15 cellular contexts compared by ENCODE assay signal in the genomic region with DNA sequence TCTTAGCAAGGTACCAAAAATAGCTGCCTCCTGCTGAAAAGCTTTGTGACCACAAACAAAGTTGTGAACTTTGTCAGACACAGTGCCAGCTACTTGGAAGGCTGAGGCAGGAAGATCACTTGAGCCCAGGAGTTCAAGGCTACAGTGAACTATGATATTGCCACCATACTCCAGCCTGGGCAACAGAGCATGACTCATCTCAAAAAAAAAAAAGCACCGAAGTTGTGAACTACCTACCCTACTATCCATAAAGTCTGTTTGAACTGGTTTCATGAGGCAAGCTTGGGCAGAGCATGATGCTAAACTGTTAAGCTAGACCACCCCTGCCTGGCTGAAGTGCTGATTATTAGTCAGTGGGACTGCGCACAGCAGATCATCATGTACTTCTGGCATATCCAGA.
A peak's percentile ranks its signal among the peaks of the same experiment; 100 is the strongest.
DNase-seq lines count a peak whose midpoint lies in the region; ATAC-seq and TF ChIP-seq lines count a peak whose summit lies in the region.
"Had no signal": no experiment of that assay in that cellular context is flagged by ENCODE, and none has a peak within 500 bp of the region (broad histone marks: within the 10 kb centered on the region; RNA-seq: fewer than 3 reads in every experiment).

No MANE protein-coding gene starts in this region.

- no peak overlapping the region; a peak in 1 of 4 replicates for H3K27ac ChIP-seq in SK-N-SH (ENCODE audit: low read depth in 2 of 2, low read length in 1 of 2)
- H3K27ac ChIP-seq: skin epidermis had no signal

- no peaks in the 10 kb centered on the region for H3K9me2 ChIP-seq in SK-N-SH

- DNase-seq in activated naive CD4-positive, alpha-beta T cell treated with anti-CD3 and anti-CD28 coated beads, Interleukin-2, amount 50 U/mL, for 72 hours (ENCODE audit: low spot score in 2 of 2) = no peak
- no peak for DNase-seq in activated naive CD4-positive, alpha-beta T cell treated with anti-CD3 and anti-CD28 coated beads, Interleukin-2, amount 10 ng/mL, durations not matched to agents 7 days and 5 days
- DNase-seq in SK-N-SH (no peak), immature natural killer cell (no peak), stromal cell of bone marrow (ENCODE audit: low read depth) (peak; percentile 6)
- DNase-seq: aorta, Kasumi-1, NCI-H187 treated with DMSO at 0.1 percent for 48 hours, NCI-H526 treated with DMSO at 0.1 percent for 48 hours, PC-3 had no signal

- no peak for TF ChIP-seq RAD21 in SK-N-SH (IDR thresholded peaks at IDR 0.05; ENCODE audit: low read length)

- peak; percentile 38 to 76 for ATAC-seq in activated naive CD4-positive, alpha-beta T cell treated with anti-CD3 and anti-CD28 coated beads, Interleukin-2, amount 50 U/mL, for 72 hours
- ATAC-seq in GM21447 (IDR thresholded peaks at IDR 0.05; ENCODE audit: unreplicated experiment) (no peak), HG02763 (IDR thresholded peaks at IDR 0.05; ENCODE audit: unreplicated experiment) (no peak), HG03521 (IDR thresholded peaks at IDR 0.05; ENCODE audit: unreplicated experiment) (no peak)
- ATAC-seq: PC-3 had no signal

- TF ChIP-seq EP300 in SK-N-SH (IDR thresholded peaks at IDR 0.05; ENCODE audit: borderline replicate concordance in 1 of 2, low read depth in 1 of 2, low read length in 1 of 2) = no peak

- no peak overlapping the region for H3K4me3 ChIP-seq in SK-N-SH (ENCODE audit: low read depth in 2 of 2, low read length in 1 of 2)
- H3K4me3 ChIP-seq: lung, skin epidermis had no signal

- 88% methylated on average over 2 of the region's 2 CpGs for WGBS in SK-N-SH (ENCODE audit: low lambda C conversion rate)

- POLR2A ChIA-PET in SK-N-SH (lab: Yijun Ruan, JAX) = no interaction called here

- H3K36me3 Mint-ChIP-seq in activated naive CD4-positive, alpha-beta T cell treated with anti-CD3 and anti-CD28 coated beads, Interleukin-2, amount 50 U/mL, for 72 hours = no peaks in the 10 kb centered on the region
- peaks cover 23% of the 10 kb centered on the region for H3K36me3 Mint-ChIP-seq in activated naive CD4-positive, alpha-beta T cell treated with anti-CD3 and anti-CD28 coated beads, Interleukin-2, amount 10 ng/mL, durations not matched to agents 7 days and 5 days
- H3K36me3 Mint-ChIP-seq in immature natural killer cell = peaks cover under 1 to 9% (median 1%) of the 10 kb centered on the region in 3 donors

- H3K9me3 Mint-ChIP-seq in activated naive CD4-positive, alpha-beta T cell treated with anti-CD3 and anti-CD28 coated beads, Interleukin-2, amount 50 U/mL, for 72 hours = no peaks in the 10 kb centered on the region
- H3K9me3 Mint-ChIP-seq in activated naive CD4-positive, alpha-beta T cell treated with anti-CD3 and anti-CD28 coated beads, Interleukin-2, amount 10 ng/mL, durations not matched to agents 7 days and 5 days = no peaks in the 10 kb centered on the region
- H3K9me3 Mint-ChIP-seq in immature natural killer cell = no peaks in the 10 kb centered on the region

- H3K9me3 ChIP-seq in SK-N-SH = no peaks in the 10 kb centered on the region

- H3K36me3 ChIP-seq in SK-N-SH (replicated peaks in 1 of 2; ENCODE audit: control insufficient read depth in 1 of 2, insufficient read depth in 2 of 2, low read length in 1 of 2) = peaks cover 65 to 66% of the 10 kb centered on the region in 2 experiments

- 0 out of 2 replicates have a peak, but pooled peaks cover 2% of the 10 kb centered on the region for H3K79me2 ChIP-seq in SK-N-SH (ENCODE audit: insufficient read depth)

- H3K4me1 Mint-ChIP-seq in activated naive CD4-positive, alpha-beta T cell treated with anti-CD3 and anti-CD28 coated beads, Interleukin-2, amount 10 ng/mL, durations not matched to agents 7 days and 5 days = peaks cover 13% of the 10 kb centered on the region
- H3K4me1 Mint-ChIP-seq in immature natural killer cell = peaks cover 22 to 41% of the 10 kb centered on the region in 2 donors

- no peak overlapping the region for H3K27ac Mint-ChIP-seq in activated naive CD4-positive, alpha-beta T cell treated with anti-CD3 and anti-CD28 coated beads, Interleukin-2, amount 50 U/mL, for 72 hours
- no peak overlapping the region for H3K27ac Mint-ChIP-seq in activated naive CD4-positive, alpha-beta T cell treated with anti-CD3 and anti-CD28 coated beads, Interleukin-2, amount 10 ng/mL, durations not matched to agents 7 days and 5 days
- peak overlapping the region in 4 of 6 donors; percentile 10 to 61 (median 30) for H3K27ac Mint-ChIP-seq in immature natural killer cell

- no peaks in the 10 kb centered on the region for H3K27me3 Mint-ChIP-seq in activated naive CD4-positive, alpha-beta T cell treated with anti-CD3 and anti-CD28 coated beads, Interleukin-2, amount 10 ng/mL, durations not matched to agents 7 days and 5 days
- H3K27me3 Mint-ChIP-seq in immature natural killer cell (ENCODE audit: low read depth in 3 of 3) = no peaks in the 10 kb centered on the region

- H3K27me3 ChIP-seq in SK-N-SH (ENCODE audit: insufficient read depth) = no peaks in the 10 kb centered on the region

- no peak overlapping the region for H3K9ac ChIP-seq in SK-N-SH

- H2AFZ ChIP-seq in SK-N-SH (ENCODE audit: low read depth) = no peak overlapping the region

- H3K4me1 ChIP-seq in SK-N-SH (ENCODE audit: control insufficient read depth in 1 of 2, insufficient read depth in 2 of 2, low read depth in 1 of 2, low read length in 1 of 2) = no peaks in the 10 kb centered on the region

- H3K4me2 ChIP-seq in SK-N-SH = no peak overlapping the region

- H3F3A ChIP-seq in SK-N-SH (replicated peaks; ENCODE audit: insufficient read depth) = no peaks in the 10 kb centered on the region

- H3K4me3 Mint-ChIP-seq in activated naive CD4-positive, alpha-beta T cell treated with anti-CD3 and anti-CD28 coated beads, Interleukin-2, amount 10 ng/mL, durations not matched to agents 7 days and 5 days = no peak overlapping the region
- no peak overlapping the region for H3K4me3 Mint-ChIP-seq in immature natural killer cell

- no peak for TF ChIP-seq CTCF in SK-N-SH (IDR thresholded peaks at IDR 0.05)

- no peaks in the 10 kb centered on the region for H4K20me1 ChIP-seq in SK-N-SH (ENCODE audit: insufficient read depth)

- CTCF ChIA-PET in activated naive CD4-positive, alpha-beta T cell treated with anti-CD3 and anti-CD28 coated beads, Interleukin-2, amount 10 ng/mL, durations not matched to agents 7 days and 5 days (lab: Charles Lee) = no interaction called here
- CTCF ChIA-PET in SK-N-SH (lab: Yijun Ruan, JAX) = interaction anchor here (0.9 to 1.5 kb wide), 5 partner anchors 57 to 327 kb away, joined by 3 to 4 read pairs (median 3); a partner anchor contains a TSS

TF ChIP-seq in SK-N-SH, 30 proteins besides CTCF, POLR2A, EP300 and RAD21:
- TF ChIP-seq, protein P1, sequence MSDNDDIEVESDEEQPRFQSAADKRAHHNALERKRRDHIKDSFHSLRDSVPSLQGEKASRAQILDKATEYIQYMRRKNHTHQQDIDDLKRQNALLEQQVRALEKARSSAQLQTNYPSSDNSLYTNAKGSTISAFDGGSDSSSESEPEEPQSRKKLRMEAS (IDR thresholded peaks at IDR 0.05; ENCODE audit: low read depth) = no peak
- peak; percentile 6; the same call in 1 of the 2 replicates for TF ChIP-seq FOSL2 (IDR thresholded peaks at IDR 0.05; ENCODE audit: borderline replicate concordance, low read depth)

Comparison
In these comparisons a context has a peak if more than half of its experiments do, and no peak if none do; other contexts are left out.
1. ATAC-seq: peak in activated naive CD4-positive, alpha-beta T cell treated with anti-CD3 and anti-CD28 coated beads, Interleukin-2, amount 50 U/mL, for 72 hours (2 of 2); none in GM21447 (single experiment), HG02763 (single experiment) and HG03521 (single experiment).
2. H3K27ac Mint-ChIP-seq: peak in immature natural killer cell (4 of 6); none in activated naive CD4-positive, alpha-beta T cell treated with anti-CD3 and anti-CD28 coated beads, Interleukin-2, amount 50 U/mL, for 72 hours (0 of 2) and activated naive CD4-positive, alpha-beta T cell treated with anti-CD3 and anti-CD28 coated beads, Interleukin-2, amount 10 ng/mL, durations not matched to agents 7 days and 5 days (single experiment).